12 cellular contexts compared by ENCODE assay signal in genomic region chr17:3976675-3977171, GRCh38. TPM values are rescaled to one million over a fixed set of nuclear protein-coding genes. Genes with fewer than 3 reads are reported as not detected.
DNase-seq lines count a peak whose midpoint lies in the region; ATAC-seq and TF ChIP-seq lines count a peak whose summit lies in the region.
"Had no signal": no experiment of that assay in that cellular context is flagged by ENCODE, and none has a peak within 500 bp of the region (broad histone marks: within the 10 kb centered on the region; RNA-seq: fewer than 3 reads in every experiment).

No MANE protein-coding gene starts in this region.

- peaks cover 34 to 36% of the 10 kb centered on the region in 2 donors for H3K4me1 ChIP-seq in mucosa of rectum (ENCODE audit: control insufficient read depth in 2 of 2, insufficient read depth in 2 of 2, low read length in 2 of 2)
- H3K4me1 ChIP-seq in uterus, result no peaks in the 10 kb centered on the region
- H3K4me1 ChIP-seq: foreskin keratinocyte had no signal

- DNase-seq in activated CD4-positive, alpha-beta T cell treated with anti-CD3 and anti-CD28 coated beads, Interleukin-2, amount 10 ng/mL, durations not matched to agents 7 days and 5 days, result no peak
- no peak for DNase-seq in activated CD4-positive, alpha-beta T cell treated with anti-CD3 and anti-CD28 coated beads, Interleukin-2, amount 50 U/mL, for 1 hour
- peak; percentile 16 for DNase-seq in globus pallidus (ENCODE audit: low spot score)
- peak; percentile 36 to 52 for DNase-seq in uterus
- DNase-seq in AG08395 (ENCODE audit: low spot score), result no peak
- DNase-seq in activated CD4-positive, alpha-beta memory T cell treated with anti-CD3 and anti-CD28 coated beads, Interleukin-2, amount 10 ng/mL, durations not matched to agents 7 days and 5 days, result no peak
- DNase-seq: activated CD4-positive, CD25-positive, alpha-beta regulatory T cell; foreskin keratinocyte; stimulated activated CD4-positive, alpha-beta T cell treated with anti-CD3 and anti-CD28 coated beads, Interleukin-12 subunit alpha, Interleukin-12 subunit beta, amount 100 ng/mL, for 4 hours had no signal

- peaks cover 31% of the 10 kb centered on the region for H3K4me1 Mint-ChIP-seq in activated CD4-positive, alpha-beta T cell treated with anti-CD3 and anti-CD28 coated beads, Interleukin-2, amount 10 ng/mL, durations not matched to agents 7 days and 5 days
- H3K4me1 Mint-ChIP-seq in stimulated activated memory B cell treated with anti-CD40 and anti-IgM and Interleukin-4, amounts not matched to agents 10 μg/mL and 1 μg/mL and 100 μg/mL, for 72 hours, result peaks cover 32% of the 10 kb centered on the region
- H3K4me1 Mint-ChIP-seq in activated CD4-positive, alpha-beta memory T cell treated with anti-CD3 and anti-CD28 coated beads, Interleukin-2, amount 10 ng/mL, durations not matched to agents 7 days and 5 days, result peaks cover 22% of the 10 kb centered on the region

- H3K27me3 ChIP-seq in mucosa of rectum (ENCODE audit: control insufficient read depth in 2 of 2, insufficient read depth in 2 of 2, low read length in 2 of 2) (no peaks in the 10 kb centered on the region), uterus (no peaks in the 10 kb centered on the region)

- no peak overlapping the region for H3K4me3 Mint-ChIP-seq in activated CD4-positive, alpha-beta T cell treated with anti-CD3 and anti-CD28 coated beads, Interleukin-2, amount 10 ng/mL, durations not matched to agents 7 days and 5 days
- H3K4me3 Mint-ChIP-seq in stimulated activated memory B cell treated with anti-CD40 and anti-IgM and Interleukin-4, amounts not matched to agents 10 μg/mL and 1 μg/mL and 100 μg/mL, for 72 hours, result no peak overlapping the region
- H3K4me3 Mint-ChIP-seq in activated CD4-positive, alpha-beta memory T cell treated with anti-CD3 and anti-CD28 coated beads, Interleukin-2, amount 10 ng/mL, durations not matched to agents 7 days and 5 days, result no peak overlapping the region
- H3K4me3 Mint-ChIP-seq: IgD-negative memory B cell had no signal

- H3K9ac ChIP-seq in mucosa of rectum (ENCODE audit: low read depth in 1 of 2, low read length in 2 of 2), result peak overlapping the region; percentile 72 to 79

- H3K4me3 ChIP-seq in mucosa of rectum (ENCODE audit: low read length in 2 of 2), result no peak overlapping the region
- H3K4me3 ChIP-seq in uterus, result no peak overlapping the region

- H3K36me3 ChIP-seq in mucosa of rectum (ENCODE audit: control insufficient read depth in 2 of 2, insufficient read depth in 2 of 2, low read length in 2 of 2), result no peaks in the 10 kb centered on the region
- H3K36me3 ChIP-seq in uterus, result no peaks in the 10 kb centered on the region

- CTCF ChIA-PET in activated CD4-positive, alpha-beta T cell treated with anti-CD3 and anti-CD28 coated beads, Interleukin-2, amount 10 ng/mL, durations not matched to agents 7 days and 5 days (lab: Charles Lee), result interaction anchor here (1.1 kb wide), 1 partner anchor 11 kb away, joined by 3 read pairs; no protein-coding TSS in a partner anchor
- CTCF ChIA-PET in activated CD4-positive, alpha-beta memory T cell treated with anti-CD3 and anti-CD28 coated beads, Interleukin-2, amount 10 ng/mL, durations not matched to agents 7 days and 5 days (lab: Charles Lee), result no interaction called here

- no peaks in the 10 kb centered on the region for H3K9me3 ChIP-seq in mucosa of rectum (ENCODE audit: control insufficient read depth in 2 of 2, low read length in 2 of 2)
- no peaks in the 10 kb centered on the region for H3K9me3 ChIP-seq in uterus

- H3K27ac Mint-ChIP-seq in activated CD4-positive, alpha-beta T cell treated with anti-CD3 and anti-CD28 coated beads, Interleukin-2, amount 10 ng/mL, durations not matched to agents 7 days and 5 days, result peak overlapping the region; percentile 46
- H3K27ac Mint-ChIP-seq in stimulated activated memory B cell treated with anti-CD40 and anti-IgM and Interleukin-4, amounts not matched to agents 10 μg/mL and 1 μg/mL and 100 μg/mL, for 72 hours, result no peak overlapping the region
- no peak overlapping the region for H3K27ac Mint-ChIP-seq in activated CD4-positive, alpha-beta memory T cell treated with anti-CD3 and anti-CD28 coated beads, Interleukin-2, amount 10 ng/mL, durations not matched to agents 7 days and 5 days
- H3K27ac Mint-ChIP-seq: IgD-negative memory B cell had no signal

- peaks cover 7% of the 10 kb centered on the region for H3K9me3 Mint-ChIP-seq in activated CD4-positive, alpha-beta T cell treated with anti-CD3 and anti-CD28 coated beads, Interleukin-2, amount 10 ng/mL, durations not matched to agents 7 days and 5 days
- peaks cover 6% of the 10 kb centered on the region for H3K9me3 Mint-ChIP-seq in stimulated activated memory B cell treated with anti-CD40 and anti-IgM and Interleukin-4, amounts not matched to agents 10 μg/mL and 1 μg/mL and 100 μg/mL, for 72 hours
- H3K9me3 Mint-ChIP-seq in activated CD4-positive, alpha-beta memory T cell treated with anti-CD3 and anti-CD28 coated beads, Interleukin-2, amount 10 ng/mL, durations not matched to agents 7 days and 5 days, result peaks cover 9% of the 10 kb centered on the region
- H3K9me3 Mint-ChIP-seq: IgD-negative memory B cell had no signal

- intact Hi-C loops in uterus (cut with DNase I; ENCODE audit: low total_unique reads), result no loop called here

- TF ChIP-seq CTCF in uterus (IDR thresholded peaks at IDR 0.05), result no peak

- POLR2A ChIA-PET in activated CD4-positive, alpha-beta T cell treated with anti-CD3 and anti-CD28 coated beads, Interleukin-2, amount 10 ng/mL, durations not matched to agents 7 days and 5 days (lab: Charles Lee), result no interaction called here
- POLR2A ChIA-PET in activated CD4-positive, alpha-beta memory T cell treated with anti-CD3 and anti-CD28 coated beads, Interleukin-2, amount 10 ng/mL, durations not matched to agents 7 days and 5 days (lab: Charles Lee), result interaction anchor here (0.9 kb wide), 1 partner anchor 11 kb away, joined by 3 read pairs; no protein-coding TSS in a partner anchor

- no peaks in the 10 kb centered on the region for H3K36me3 Mint-ChIP-seq in activated CD4-positive, alpha-beta T cell treated with anti-CD3 and anti-CD28 coated beads, Interleukin-2, amount 10 ng/mL, durations not matched to agents 7 days and 5 days (ENCODE audit: low read depth)
- no peaks in the 10 kb centered on the region for H3K36me3 Mint-ChIP-seq in stimulated activated memory B cell treated with anti-CD40 and anti-IgM and Interleukin-4, amounts not matched to agents 10 μg/mL and 1 μg/mL and 100 μg/mL, for 72 hours
- peaks cover 4% of the 10 kb centered on the region for H3K36me3 Mint-ChIP-seq in activated CD4-positive, alpha-beta memory T cell treated with anti-CD3 and anti-CD28 coated beads, Interleukin-2, amount 10 ng/mL, durations not matched to agents 7 days and 5 days (ENCODE audit: low read depth)

- ATAC-seq in stimulated activated memory B cell treated with anti-CD40 and anti-IgM and Interleukin-4, amounts not matched to agents 10 μg/mL and 1 μg/mL and 100 μg/mL, for 72 hours, result no peak
- ATAC-seq: foreskin keratinocyte had no signal

- H3K27ac ChIP-seq in mucosa of rectum (ENCODE audit: low read depth in 2 of 2, low read length in 2 of 2), result peak overlapping the region; percentile 95 to 97
- H3K27ac ChIP-seq in uterus, result no peak overlapping the region
- H3K27ac ChIP-seq: foreskin keratinocyte had no signal

- no peak for TF ChIP-seq POLR2A in uterus (IDR thresholded peaks at IDR 0.05)

- no peaks in the 10 kb centered on the region for H3K27me3 Mint-ChIP-seq in activated CD4-positive, alpha-beta T cell treated with anti-CD3 and anti-CD28 coated beads, Interleukin-2, amount 10 ng/mL, durations not matched to agents 7 days and 5 days
- H3K27me3 Mint-ChIP-seq in stimulated activated memory B cell treated with anti-CD40 and anti-IgM and Interleukin-4, amounts not matched to agents 10 μg/mL and 1 μg/mL and 100 μg/mL, for 72 hours, result no peaks in the 10 kb centered on the region
- no peaks in the 10 kb centered on the region for H3K27me3 Mint-ChIP-seq in activated CD4-positive, alpha-beta memory T cell treated with anti-CD3 and anti-CD28 coated beads, Interleukin-2, amount 10 ng/mL, durations not matched to agents 7 days and 5 days
- H3K27me3 Mint-ChIP-seq: IgD-negative memory B cell had no signal

RNA-seq across cellular contexts. Expression of gene ATP2A3, which starts 12.5 kb away (rescaled TPM):
- total RNA-seq in activated CD4-positive, alpha-beta T cell treated with anti-CD3 and anti-CD28 coated beads, Interleukin-2, amount 10 ng/mL, durations not matched to agents 7 days and 5 days, result 100 to 1,000 TPM; 294 to 329 TPM
- 10 to 100 TPM in 3 of 4 donors, 1 to 10 TPM in 1; 5.7 to 33.6 (median 17.5) TPM for total RNA-seq in uterus
- total RNA-seq in activated CD4-positive, alpha-beta memory T cell treated with anti-CD3 and anti-CD28 coated beads, Interleukin-2, amount 10 ng/mL, durations not matched to agents 7 days and 5 days, result 100 to 1,000 TPM; 290 to 291 TPM

Comparison
In these comparisons a context has a peak if more than half of its experiments do, and no peak if none do; other contexts are left out.
1. DNase-seq: peak in globus pallidus (single experiment) and uterus (2 of 2); none in activated CD4-positive, alpha-beta T cell treated with anti-CD3 and anti-CD28 coated beads, Interleukin-2, amount 10 ng/mL, durations not matched to agents 7 days and 5 days (single experiment), activated CD4-positive, alpha-beta T cell treated with anti-CD3 and anti-CD28 coated beads, Interleukin-2, amount 50 U/mL, for 1 hour (single experiment), AG08395 (single experiment) and activated CD4-positive, alpha-beta memory T cell treated with anti-CD3 and anti-CD28 coated beads, Interleukin-2, amount 10 ng/mL, durations not matched to agents 7 days and 5 days (single experiment).
2. H3K27ac ChIP-seq: peak in mucosa of rectum (2 of 2); none in uterus (0 of 2).
3. RNA of gene ATP2A3, which starts 12.5 kb away (total RNA-seq): 294 to 329 TPM in activated CD4-positive, alpha-beta T cell treated with anti-CD3 and anti-CD28 coated beads, Interleukin-2, amount 10 ng/mL, durations not matched to agents 7 days and 5 days and 290 to 291 TPM in activated CD4-positive, alpha-beta memory T cell treated with anti-CD3 and anti-CD28 coated beads, Interleukin-2, amount 10 ng/mL, durations not matched to agents 7 days and 5 days; 5.7 to 33.6 TPM in uterus; every median in the first group is over 4 times any median in the second.